Comparison of ENCODE assay signal across 31 cellular contexts in the genomic region with DNA sequence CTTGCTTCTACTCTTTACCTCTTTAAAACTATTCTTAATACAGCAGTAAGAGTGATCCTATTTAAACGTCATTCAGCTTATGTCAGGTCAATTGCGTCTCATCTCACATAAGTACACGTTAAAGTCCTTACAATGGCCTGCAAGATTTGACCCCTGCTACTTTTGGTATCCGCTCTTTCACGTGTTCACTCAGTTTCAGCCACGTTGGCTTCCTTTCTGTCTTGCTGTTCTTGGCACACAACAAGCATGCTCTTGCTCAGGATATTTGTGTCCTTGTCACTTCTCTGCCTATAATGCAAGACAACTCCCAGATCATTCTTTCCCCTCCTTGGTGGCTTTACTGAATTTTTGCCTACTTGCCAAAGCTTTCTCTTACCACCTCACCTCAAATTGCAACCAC.
"Had no signal": no experiment of that assay in that cellular context is flagged by ENCODE, and none has a peak within 500 bp of the region (broad histone marks: within the 10 kb centered on the region; RNA-seq: fewer than 3 reads in every experiment).

No MANE protein-coding gene starts in this region.

- H3K36me3 Mint-ChIP-seq: immature natural killer cell; naive thymus-derived CD8-positive, alpha-beta T cell; stimulated activated naive B cell treated with anti-CD40 and anti-IgM and Interleukin-4, amounts not matched to agents 10 μg/mL and 1 μg/mL and 100 μg/mL, for 72 hours had no signal

- H3K4me1 ChIP-seq: left lung, lower lobe of right lung, pancreas, prostate gland, suprapubic skin, tibial artery, upper lobe of right lung had no signal

- H3K27me3 ChIP-seq: left lung, pancreas, suprapubic skin, tibial artery, upper lobe of right lung had no signal

- H3K36me3 ChIP-seq: left lung, lower lobe of right lung, pancreas, prostate gland, suprapubic skin, thoracic aorta, tibial artery, upper lobe of right lung had no signal

- ATAC-seq: left colon; left lung; lower lobe of right lung; naive thymus-derived CD8-positive, alpha-beta T cell; pancreas; right cardiac atrium; sciatic nerve; stimulated activated naive B cell treated with anti-CD40 and anti-IgM and Interleukin-4, amounts not matched to agents 10 μg/mL and 1 μg/mL and 100 μg/mL, for 72 hours; stimulated activated naive CD8-positive, alpha-beta T cell treated with anti-CD3 and anti-CD28 coated beads, Interleukin-15, Interleukin-2, amounts not matched to agents 100 U/mL and 50 U/mL, for 24 hours; upper lobe of right lung had no signal

- H3K4me3 Mint-ChIP-seq: immature natural killer cell; naive thymus-derived CD8-positive, alpha-beta T cell; nephron; neural crest cell; stimulated activated naive B cell treated with anti-CD40 and anti-IgM and Interleukin-4, amounts not matched to agents 10 μg/mL and 1 μg/mL and 100 μg/mL, for 72 hours had no signal

- DNase-seq: immature natural killer cell; left colon; left lung; lower lobe of right lung; mammary epithelial cell; mesenchymal stem cell; naive thymus-derived CD8-positive, alpha-beta T cell; nucleus accumbens; pancreas; posterior cingulate gyrus; retina; right cardiac atrium; stimulated activated CD4-positive, alpha-beta T cell treated with anti-CD3 and anti-CD28 coated beads, Interleukin-12 subunit alpha, Interleukin-12 subunit beta, amount 100 ng/mL, for 4 hours; stimulated activated CD4-positive, alpha-beta T cell treated with anti-CD3 and anti-CD28 coated beads, Interleukin-15, amount 100 ng/mL, for 24 hours; stimulated activated CD4-positive, alpha-beta T cell treated with anti-CD3 and anti-CD28 coated beads, Interleukin-2, amount 100 ng/mL, for 24 hours; stimulated activated CD4-positive, alpha-beta T cell treated with anti-CD3 and anti-CD28 coated beads, Interleukin-4, amount 100 ng/mL, for 1 hour; stimulated activated naive B cell treated with anti-CD40 and anti-IgM and Interleukin-4, amounts not matched to agents 10 μg/mL and 1 μg/mL and 100 μg/mL, for 72 hours; stimulated activated naive CD8-positive, alpha-beta T cell treated with anti-CD3 and anti-CD28 coated beads, Interleukin-15, Interleukin-2, amounts not matched to agents 100 U/mL and 50 U/mL, for 24 hours; tibial artery; trophoblast cell; upper lobe of right lung had no signal

- H3K9me3 ChIP-seq: lower lobe of right lung, pancreas, prostate gland, suprapubic skin, thoracic aorta, tibial artery, upper lobe of right lung had no signal

- H3K4me1 Mint-ChIP-seq: immature natural killer cell; naive thymus-derived CD8-positive, alpha-beta T cell; nephron; neural crest cell; stimulated activated naive B cell treated with anti-CD40 and anti-IgM and Interleukin-4, amounts not matched to agents 10 μg/mL and 1 μg/mL and 100 μg/mL, for 72 hours had no signal

- H3K4me3 ChIP-seq: left lung, lower lobe of right lung, pancreas, prostate gland, skin epidermis, suprapubic skin, thoracic aorta, tibial artery, upper lobe of right lung had no signal

- FAIRE-seq: islet of Langerhans, kidney, pancreas, urothelium cell line had no signal

- H3K27ac ChIP-seq: left lung, lower lobe of right lung, pancreas, prostate gland, skin epidermis, suprapubic skin, thoracic aorta, tibial artery, upper lobe of right lung had no signal

- H3K9me3 Mint-ChIP-seq: nephron; neural crest cell; stimulated activated naive B cell treated with anti-CD40 and anti-IgM and Interleukin-4, amounts not matched to agents 10 μg/mL and 1 μg/mL and 100 μg/mL, for 72 hours had no signal

- H3K27ac Mint-ChIP-seq: immature natural killer cell; naive thymus-derived CD8-positive, alpha-beta T cell; nephron; stimulated activated naive B cell treated with anti-CD40 and anti-IgM and Interleukin-4, amounts not matched to agents 10 μg/mL and 1 μg/mL and 100 μg/mL, for 72 hours had no signal

- H3K27me3 Mint-ChIP-seq: naive thymus-derived CD8-positive, alpha-beta T cell; stimulated activated naive B cell treated with anti-CD40 and anti-IgM and Interleukin-4, amounts not matched to agents 10 μg/mL and 1 μg/mL and 100 μg/mL, for 72 hours had no signal
